In the genomic region with DNA sequence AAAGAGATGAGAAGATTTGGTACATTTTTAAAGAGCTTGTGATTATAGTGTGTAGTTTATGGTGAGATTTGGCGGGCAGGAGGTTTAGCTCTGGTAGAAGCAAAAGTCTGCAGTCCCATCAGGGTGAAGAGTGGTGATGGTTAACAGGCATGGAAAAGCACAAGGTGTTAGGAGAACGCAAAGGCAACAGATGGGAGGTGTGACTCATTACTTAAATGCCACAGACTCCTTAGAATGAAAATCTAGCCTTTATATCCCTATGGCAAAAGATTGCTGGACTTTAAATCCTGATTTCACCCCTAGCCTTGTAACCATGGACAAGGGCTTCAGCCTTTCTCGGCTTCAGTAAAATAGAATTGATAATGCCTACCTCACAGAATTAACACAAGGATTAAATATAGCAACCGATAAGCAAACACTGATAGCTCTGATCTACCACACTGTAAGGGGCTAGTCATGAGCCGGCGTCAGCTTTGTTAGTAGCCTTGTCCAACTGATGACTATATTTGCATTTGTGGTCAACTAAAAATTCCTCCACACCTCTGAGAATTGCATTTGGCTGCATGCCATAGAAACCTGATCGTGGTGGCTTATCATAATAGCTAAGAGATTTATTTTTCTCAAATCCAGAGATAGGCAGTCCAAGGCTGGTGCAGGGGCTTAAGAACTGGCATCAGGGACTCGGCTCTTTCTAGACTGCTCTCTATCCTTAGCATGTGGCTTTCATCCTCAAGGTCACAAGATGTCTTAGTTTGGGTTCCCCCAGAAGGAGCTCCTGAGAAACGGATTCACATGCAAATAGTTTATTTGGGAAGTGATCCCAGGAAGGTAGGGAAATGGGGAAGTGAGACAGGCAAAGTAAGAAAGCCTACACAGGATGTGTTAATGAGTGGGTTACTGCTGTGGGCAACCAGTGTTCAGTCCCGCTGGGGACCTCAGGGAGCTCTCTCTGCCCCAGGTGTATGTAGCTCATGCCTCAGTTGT, we compare ENCODE assay signal across 8 cellular contexts. TPM values are rescaled to one million over a fixed set of nuclear protein-coding genes. Genes with fewer than 3 reads are reported as not detected.
DNase-seq lines count a peak whose midpoint lies in the region; ATAC-seq and TF ChIP-seq lines count a peak whose summit lies in the region.

No MANE protein-coding gene starts in this region.

- peaks cover 24% of the 10 kb centered on the region for H3K4me1 Mint-ChIP-seq in CD8-positive, alpha-beta T cell (ENCODE audit: low read depth)
- peaks cover 21% of the 10 kb centered on the region for H3K4me1 Mint-ChIP-seq in activated CD8-positive, alpha-beta T cell treated with anti-CD3 and anti-CD28 coated beads, Interleukin-2, amount 10 ng/mL, durations not matched to agents 7 days and 5 days (ENCODE audit: low read depth)

- POLR2A ChIA-PET in CD8-positive, alpha-beta T cell (lab: Charles Lee) = interaction anchor here (1.2 to 1.6 kb wide), 3 partner anchors 12 to 346 kb away, joined by 3 to 5 read pairs (median 4); a partner anchor contains a TSS
- POLR2A ChIA-PET in activated CD8-positive, alpha-beta T cell treated with anti-CD3 and anti-CD28 coated beads, Interleukin-2, amount 10 ng/mL, durations not matched to agents 7 days and 5 days (lab: Charles Lee) = interaction anchor here (1.3 to 3.0 kb wide), 2 partner anchors 10 to 20 kb away, joined by 3 to 16 read pairs; a partner anchor contains a TSS

- CTCF ChIA-PET in CD8-positive, alpha-beta T cell (lab: Charles Lee) = interaction anchor here (0.6 to 5.0 kb wide), 4 partner anchors 9 to 346 kb away, joined by 3 to 35 read pairs (median 4); no protein-coding TSS in a partner anchor
- CTCF ChIA-PET in activated CD8-positive, alpha-beta T cell treated with anti-CD3 and anti-CD28 coated beads, Interleukin-2, amount 10 ng/mL, durations not matched to agents 7 days and 5 days (lab: Charles Lee) = interaction anchor here (0.9 to 5.4 kb wide), 9 partner anchors 9 to 179 kb away, joined by 3 to 39 read pairs (median 5); no protein-coding TSS in a partner anchor

- H3K9me3 ChIP-seq in CD8-positive, alpha-beta T cell (ENCODE audit: low read length) = no peaks in the 10 kb centered on the region
- H3K9me3 ChIP-seq in upper lobe of right lung = no peaks in the 10 kb centered on the region

- H3K27me3 Mint-ChIP-seq in CD8-positive, alpha-beta T cell (ENCODE audit: low read depth) = no peaks in the 10 kb centered on the region
- H3K27me3 Mint-ChIP-seq in activated CD8-positive, alpha-beta T cell treated with anti-CD3 and anti-CD28 coated beads, Interleukin-2, amount 10 ng/mL, durations not matched to agents 7 days and 5 days (ENCODE audit: low read depth) = no peaks in the 10 kb centered on the region

- no peak for DNase-seq in CD8-positive, alpha-beta T cell
- no peak for DNase-seq in activated CD8-positive, alpha-beta T cell treated with anti-CD3 and anti-CD28 coated beads, Interleukin-2, amount 10 ng/mL, durations not matched to agents 7 days and 5 days
- DNase-seq in upper lobe of right lung = no peak
- no peak for DNase-seq in activated CD4-positive, CD25-positive, alpha-beta regulatory T cell treated with anti-CD3 and anti-CD28 coated beads, Interleukin-2, amount 50 U/mL, for 72 hours
- DNase-seq in germinal center (ENCODE audit: low spot score) = no peak
- no peak for DNase-seq in Kasumi-1 (lab: John Stamatoyannopoulos, UW)

- ATAC-seq in CD8-positive, alpha-beta T cell = no peak
- ATAC-seq in GM19351 (IDR thresholded peaks at IDR 0.05; ENCODE audit: unreplicated experiment) (peak; percentile 76), HG03354 (IDR thresholded peaks at IDR 0.05; ENCODE audit: poor library complexity, severe bottlenecking, unreplicated experiment) (peak; percentile 67), upper lobe of right lung (peak; percentile 40)
- peak; percentile 58 for ATAC-seq in activated CD8-positive, alpha-beta T cell treated with anti-CD3 and anti-CD28 coated beads, Interleukin-2, amount 10 ng/mL, durations not matched to agents 7 days and 5 days

- peaks cover 10% of the 10 kb centered on the region for H3K4me1 ChIP-seq in CD8-positive, alpha-beta T cell (ENCODE audit: insufficient read depth, low read length)
- H3K4me1 ChIP-seq in upper lobe of right lung = no peaks in the 10 kb centered on the region

- peaks cover 3% of the 10 kb centered on the region for H3K36me3 ChIP-seq in CD8-positive, alpha-beta T cell (ENCODE audit: insufficient read depth, low read length)
- peaks cover 9% of the 10 kb centered on the region for H3K36me3 ChIP-seq in upper lobe of right lung

- H3K4me3 ChIP-seq in CD8-positive, alpha-beta T cell (ENCODE audit: low read depth, low read length) = no peak overlapping the region
- no peak overlapping the region for H3K4me3 ChIP-seq in upper lobe of right lung

- no peaks in the 10 kb centered on the region for H3K9me3 Mint-ChIP-seq in CD8-positive, alpha-beta T cell
- H3K9me3 Mint-ChIP-seq in activated CD8-positive, alpha-beta T cell treated with anti-CD3 and anti-CD28 coated beads, Interleukin-2, amount 10 ng/mL, durations not matched to agents 7 days and 5 days (ENCODE audit: insufficient read depth) = no peaks in the 10 kb centered on the region

- no peak overlapping the region for H3K4me3 Mint-ChIP-seq in CD8-positive, alpha-beta T cell
- no peak overlapping the region for H3K4me3 Mint-ChIP-seq in activated CD8-positive, alpha-beta T cell treated with anti-CD3 and anti-CD28 coated beads, Interleukin-2, amount 10 ng/mL, durations not matched to agents 7 days and 5 days

- no peak for TF ChIP-seq CTCF in CD8-positive, alpha-beta T cell (IDR thresholded peaks at IDR 0.05)
- TF ChIP-seq CTCF in upper lobe of right lung (IDR thresholded peaks at IDR 0.05) = no peak

- peak overlapping the region; percentile 84 for H3K27ac Mint-ChIP-seq in CD8-positive, alpha-beta T cell
- H3K27ac Mint-ChIP-seq in activated CD8-positive, alpha-beta T cell treated with anti-CD3 and anti-CD28 coated beads, Interleukin-2, amount 10 ng/mL, durations not matched to agents 7 days and 5 days = peak overlapping the region; percentile 36

- peaks cover 19% of the 10 kb centered on the region for H3K36me3 Mint-ChIP-seq in CD8-positive, alpha-beta T cell
- peaks cover 24% of the 10 kb centered on the region for H3K36me3 Mint-ChIP-seq in activated CD8-positive, alpha-beta T cell treated with anti-CD3 and anti-CD28 coated beads, Interleukin-2, amount 10 ng/mL, durations not matched to agents 7 days and 5 days (ENCODE audit: low read depth)

- intact Hi-C loops in CD8-positive, alpha-beta T cell (cut with DNase I, micrococcal nuclease) = no loop called here
- intact Hi-C loops in upper lobe of right lung (cut with DNase I) = no loop called here

- no peak overlapping the region for H3K27ac ChIP-seq in CD8-positive, alpha-beta T cell (ENCODE audit: low read depth, low read length)
- no peak overlapping the region for H3K27ac ChIP-seq in upper lobe of right lung

- no peaks in the 10 kb centered on the region for H3K27me3 ChIP-seq in CD8-positive, alpha-beta T cell (ENCODE audit: insufficient read depth, low read length)
- H3K27me3 ChIP-seq in upper lobe of right lung = no peaks in the 10 kb centered on the region

RNA-seq across cellular contexts. Expression of a gene that starts 19.6 kb away (rescaled TPM):
- total RNA-seq in CD8-positive, alpha-beta T cell = 10 to 100 TPM; 16.6 to 20.2 TPM
- total RNA-seq in activated CD8-positive, alpha-beta T cell treated with anti-CD3 and anti-CD28 coated beads, Interleukin-2, amount 10 ng/mL, durations not matched to agents 7 days and 5 days = 10 to 100 TPM; 21.0 to 23.0 TPM
- total RNA-seq in upper lobe of right lung = 32.8 TPM

RNA-seq across cellular contexts. Expression of a gene that starts 19.6 kb away (rescaled TPM):
- total RNA-seq in CD8-positive, alpha-beta T cell = 10 to 100 TPM; 24.9 to 26.6 TPM
- 10 to 100 TPM; 17.8 to 23.1 TPM for total RNA-seq in activated CD8-positive, alpha-beta T cell treated with anti-CD3 and anti-CD28 coated beads, Interleukin-2, amount 10 ng/mL, durations not matched to agents 7 days and 5 days
- total RNA-seq in upper lobe of right lung = 37.4 TPM
